8 cellular contexts compared by ENCODE assay signal in genomic region chr1:247171875-247172563, GRCh38. TPM values are rescaled to one million over a fixed set of nuclear protein-coding genes. Genes with fewer than 3 reads are reported as not detected.
DNase-seq lines count a peak whose midpoint lies in the region; ATAC-seq and TF ChIP-seq lines count a peak whose summit lies in the region.
"Not testable (repeated sequence)": the region's sequence is repeated elsewhere in the genome, so short reads cannot be mapped to it uniquely, and the experiment has no call there.

ZNF124 (minus strand) TSS chr1:247172020; CDS start chr1:247171877, 143 bp downstream.

- H3K4me1 ChIP-seq in endocrine pancreas (ENCODE audit: control insufficient read depth, insufficient read depth, low read length), result not testable (repeated sequence)

- not testable (repeated sequence) for TF ChIP-seq CTCF in WTC11 (IDR thresholded peaks at IDR 0.05)

- ATAC-seq in GM21447 (IDR thresholded peaks at IDR 0.05; ENCODE audit: unreplicated experiment) (peak; percentile 96), HG03095 (IDR thresholded peaks at IDR 0.05; ENCODE audit: unreplicated experiment) (peak; percentile 98), WTC11 (peak; percentile 98)
- peak; percentile 98 for ATAC-seq in stimulated activated naive B cell treated with anti-CD40 and anti-IgM and Interleukin-4, amounts not matched to agents 10 μg/mL and 1 μg/mL and 100 μg/mL, for 72 hours (replicated peaks)

- H3K36me3 ChIP-seq in endocrine pancreas (ENCODE audit: control insufficient read depth, insufficient read depth, low read length), result not testable (repeated sequence)

- in situ Hi-C loops in G401 (cut with HindIII; ENCODE audit: low sequenced_read_pairs), result not testable (repeated sequence)

- peaks cover 27% of the 10 kb centered on the region for H3K4me1 Mint-ChIP-seq in WTC11
- H3K4me1 Mint-ChIP-seq in stimulated activated naive B cell treated with anti-CD40 and anti-IgM and Interleukin-4, amounts not matched to agents 10 μg/mL and 1 μg/mL and 100 μg/mL, for 72 hours, result peaks cover 19 to 35% of the 10 kb centered on the region in 2 donors

- CTCF ChIA-PET in WTC11 (lab: Charles Lee), result not testable (repeated sequence)

- H3K4me3 ChIP-seq in endocrine pancreas (ENCODE audit: control insufficient read depth, insufficient read depth, low read length), result not testable (repeated sequence)

- DNase-seq in G401 (ENCODE audit: low spot score) (peak; percentile 19), NCI-H1092 treated with DMSO at 0.1 percent for 48 hours (lab: John Stamatoyannopoulos, UW) (peak; percentile 30)
- not testable (repeated sequence) for DNase-seq in WTC11 (ENCODE audit: low spot score); lung microvascular endothelial cell (ENCODE audit: low read depth in 2 of 2); stimulated activated naive B cell treated with anti-CD40 and anti-IgM and Interleukin-4, amounts not matched to agents 10 μg/mL and 1 μg/mL and 100 μg/mL, for 72 hours

- not testable (repeated sequence) for H3K36me3 Mint-ChIP-seq in WTC11
- H3K36me3 Mint-ChIP-seq in stimulated activated naive B cell treated with anti-CD40 and anti-IgM and Interleukin-4, amounts not matched to agents 10 μg/mL and 1 μg/mL and 100 μg/mL, for 72 hours, result peaks cover 23 to 26% of the 10 kb centered on the region in 2 donors

- H3K9me3 Mint-ChIP-seq in WTC11; stimulated activated naive B cell treated with anti-CD40 and anti-IgM and Interleukin-4, amounts not matched to agents 10 μg/mL and 1 μg/mL and 100 μg/mL, for 72 hours: not testable (repeated sequence)

- POLR2A ChIA-PET in WTC11 (lab: Charles Lee), result not testable (repeated sequence)

- H3K27me3 ChIP-seq in endocrine pancreas (ENCODE audit: control insufficient read depth, insufficient read depth, low read length), result not testable (repeated sequence)

- peak within 1 kb of the TSS; percentile 26 for H3K9ac ChIP-seq in endocrine pancreas (ENCODE audit: control insufficient read depth, insufficient read depth, low read length)

- H3K4me3 Mint-ChIP-seq in WTC11; stimulated activated naive B cell treated with anti-CD40 and anti-IgM and Interleukin-4, amounts not matched to agents 10 μg/mL and 1 μg/mL and 100 μg/mL, for 72 hours: not testable (repeated sequence)

- H3K9me3 ChIP-seq in endocrine pancreas (ENCODE audit: control insufficient read depth, low read length), result not testable (repeated sequence)

- H3K27me3 Mint-ChIP-seq in WTC11 (ENCODE audit: low read depth); stimulated activated naive B cell treated with anti-CD40 and anti-IgM and Interleukin-4, amounts not matched to agents 10 μg/mL and 1 μg/mL and 100 μg/mL, for 72 hours: not testable (repeated sequence)

- not testable (repeated sequence) for H3K27ac Mint-ChIP-seq in WTC11
- peak within 1 kb of the TSS; percentile 3 for H3K27ac Mint-ChIP-seq in stimulated activated naive B cell treated with anti-CD40 and anti-IgM and Interleukin-4, amounts not matched to agents 10 μg/mL and 1 μg/mL and 100 μg/mL, for 72 hours

TF ChIP-seq in WTC11, 78 proteins besides CTCF, POLR2A, EP300 and RAD21:
- TF ChIP-seq HMGA2 (CRISPR knock-in tag; IDR thresholded peaks at IDR 0.05), result peak; percentile 75

RNA-seq across cellular contexts. Expression of gene ZNF124, which starts in this region (rescaled TPM):
- total RNA-seq in G401 (2014; rRNA removed; shearing (Covaris generic)), result 94.0 and 100 TPM in 2 replicates
- total RNA-seq in WTC11 (2021) (31.8 to 33.8 TPM (median 33.0 TPM) in 3 replicates), lung microvascular endothelial cell (48.4 and 59.3 TPM in 2 replicates)
